ENCODE assay signal across 10 cellular contexts in genomic region chr1:32900371-32900955, GRCh38. TPM values are rescaled to one million over a fixed set of nuclear protein-coding genes. Genes with fewer than 3 reads are reported as not detected.
DNase-seq lines count a peak whose midpoint lies in the region; ATAC-seq, FAIRE-seq and TF ChIP-seq lines count a peak whose summit lies in the region.
"Had no signal": no experiment of that assay in that cellular context is flagged by ENCODE, and none has a peak within 500 bp of the region (broad histone marks: within the 10 kb centered on the region; RNA-seq: fewer than 3 reads in every experiment).

No MANE protein-coding gene starts in this region.

- H3K9me3 ChIP-seq in A549: no peaks in the 10 kb centered on the region
- no peaks in the 10 kb centered on the region for H3K9me3 ChIP-seq in MG63
- H3K9me3 ChIP-seq in effector memory CD4-positive, alpha-beta T cell (ENCODE audit: control insufficient read depth, low read length): no peaks in the 10 kb centered on the region
- H3K9me3 ChIP-seq in muscle layer of duodenum (ENCODE audit: control insufficient read depth in 1 of 2, low read length in 2 of 2): no peaks in the 10 kb centered on the region

- H3K27ac ChIP-seq in A549: peak overlapping the region; percentile 80 to 97
- no peak overlapping the region for H3K27ac ChIP-seq in effector memory CD4-positive, alpha-beta T cell (ENCODE audit: insufficient read depth, low read length, poor library complexity, severe bottlenecking)
- peak overlapping the region; percentile 16 for H3K27ac ChIP-seq in muscle layer of duodenum (ENCODE audit: low read length)

- ATAC-seq in A549 (peak in 1 of 2 experiments; percentile 30; a peak in 3 of 6 replicates), GM19035 (IDR thresholded peaks at IDR 0.05; ENCODE audit: unreplicated experiment) (no peak), GM21381 (IDR thresholded peaks at IDR 0.05; ENCODE audit: unreplicated experiment) (no peak)

- H3K27me3 ChIP-seq in MG63: no peaks in the 10 kb centered on the region
- H3K27me3 ChIP-seq in effector memory CD4-positive, alpha-beta T cell (replicated peaks; ENCODE audit: control insufficient read depth, insufficient read depth, low read length, poor library complexity, severe bottlenecking): peaks cover 29% of the 10 kb centered on the region
- no peaks in the 10 kb centered on the region for H3K27me3 ChIP-seq in muscle layer of duodenum (ENCODE audit: low read depth, low read length)

- H3K4me1 ChIP-seq in A549: peaks cover 14% of the 10 kb centered on the region; the same call in 2 of the 3 replicates
- peaks cover 12% of the 10 kb centered on the region for H3K4me1 ChIP-seq in effector memory CD4-positive, alpha-beta T cell (ENCODE audit: control insufficient read depth, insufficient read depth, low read length, poor library complexity, severe bottlenecking)
- H3K4me1 ChIP-seq in muscle layer of duodenum (ENCODE audit: control insufficient read depth in 1 of 2, insufficient read depth in 2 of 2, low read length in 2 of 2): peaks cover 0 to 10% of the 10 kb centered on the region in 2 donors

- WGBS in A549 (ENCODE audit: missing lambda C conversion rate): 90% methylated on average over 16 of the region's 22 CpGs

- TF ChIP-seq RAD21 in A549 (conservative IDR thresholded peaks at IDR 0.05 in 1 of 2, IDR thresholded peaks at IDR 0.05 in 1 of 2): no peak

- TF ChIP-seq POLR2A in A549 (IDR thresholded peaks at IDR 0.05; ENCODE audit: low read length): no peak

- H3K4me3 ChIP-seq in A549: peak overlapping the region; percentile 79
- peak overlapping the region; percentile 46 for H3K4me3 ChIP-seq in MG63
- H3K4me3 ChIP-seq in effector memory CD4-positive, alpha-beta T cell (ENCODE audit: insufficient read depth, low read depth, low read length, poor library complexity, severe bottlenecking): peak overlapping the region; percentile 38
- H3K4me3 ChIP-seq in muscle layer of duodenum (ENCODE audit: low read depth in 1 of 2, low read length in 2 of 2): peak overlapping the region; percentile 53 to 67

- TF ChIP-seq EP300 in A549 (IDR thresholded peaks at IDR 0.05): no peak

- DNase-seq in A549 (ENCODE audit: low read depth in 1 of 2, low spot score in 1 of 2) (no peak), MG63 (no peak), NCI-H1694 (lab: John Stamatoyannopoulos, UW) (no peak)
- no peak for DNase-seq in effector memory CD4-positive, alpha-beta T cell
- no peak for DNase-seq in activated naive CD4-positive, alpha-beta T cell (lab: John Stamatoyannopoulos, UW)
- DNase-seq: NCI-H2081 treated with DMSO at 0.1 percent for 48 hours had no signal

- POLR2A ChIA-PET in A549 (lab: Yijun Ruan, JAX): no interaction called here

- H3K4me2 ChIP-seq in A549: peak overlapping the region; percentile 75

- H3K36me3 ChIP-seq in MG63 (no peaks in the 10 kb centered on the region), muscle layer of duodenum (ENCODE audit: control insufficient read depth in 1 of 2, insufficient read depth in 2 of 2, low read length in 2 of 2) (no peaks in the 10 kb centered on the region)
- no peaks in the 10 kb centered on the region for H3K36me3 ChIP-seq in effector memory CD4-positive, alpha-beta T cell (ENCODE audit: control insufficient read depth, insufficient read depth, low read length)

- TF ChIP-seq CTCF in A549 (IDR thresholded peaks at IDR 0.05): no peak

- CTCF ChIA-PET in A549 (lab: Yijun Ruan, JAX): interaction anchor here (2.5 to 4.3 kb wide), 2 partner anchors 13 to 186 kb away, joined by 10 to 30 read pairs; partner anchors contain the start of gene HPCA

- no peak for FAIRE-seq in A549 (lab: Jason Lieb, UNC)

TF ChIP-seq in A549, 52 proteins besides CTCF, POLR2A, EP300 and RAD21:
- TF ChIP-seq EHF (CRISPR knock-in tag; IDR thresholded peaks at IDR 0.05): no peak
- TF ChIP-seq MAFK (IDR thresholded peaks at IDR 0.05; ENCODE audit: partially characterized antibody): no peak
- TF ChIP-seq TFCP2L1 (CRISPR knock-in tag; IDR thresholded peaks at IDR 0.05): no peak
- TF ChIP-seq REST (IDR thresholded peaks at IDR 0.05): no peak
- no peak for TF ChIP-seq GATA3 (IDR thresholded peaks at IDR 0.05; ENCODE audit: borderline replicate concordance)
- no peak for TF ChIP-seq RFX5 (IDR thresholded peaks at IDR 0.05)
- TF ChIP-seq MAX (IDR thresholded peaks at IDR 0.05): no peak
- no peak for TF ChIP-seq HOXB13 (CRISPR knock-in tag; IDR thresholded peaks at IDR 0.05; ENCODE audit: low read depth)
- no peak for TF ChIP-seq ZC3H11A (IDR thresholded peaks at IDR 0.05)
- no peak for TF ChIP-seq MYC (IDR thresholded peaks at IDR 0.05; ENCODE audit: borderline replicate concordance, low read length)

RNA-seq across cellular contexts. Expression of gene TMEM54, which starts 0.7 kb away (rescaled TPM):
- polyA plus RNA-seq in A549 (2011; rRNA removed): 22.1 and 32.6 TPM in 2 replicates
- 86.4 and 112 TPM in 2 replicates for polyA plus RNA-seq in A549 (2012; cell fraction: cytosol; rRNA removed)
- polyA plus RNA-seq in A549 (2012; cell fraction: nucleus; rRNA removed): 63.8 and 84.9 TPM in 2 replicates
- polyA plus RNA-seq in A549 (2017; fragmentation: RNase III; extraction: RNeasy Plus Mini Kit Qiagen cat#74134 plus additional on column Dnase treatment): 26.4 to 31.8 TPM (median 29.7 TPM) in 3 replicates
- polyA minus RNA-seq in A549 (2011; rRNA and poly(A)+ RNA removed): 18.9 and 31.1 TPM in 2 replicates
- 6.3 and 30.7 TPM in 2 replicates for total RNA-seq in MG63 (2014; rRNA removed; shearing (Covaris generic); ENCODE audit: low replicate concordance)

RNA-seq across cellular contexts. Expression of gene HPCA, which starts 14.2 kb away (rescaled TPM):
- polyA plus RNA-seq in A549 (2011; rRNA removed) (0.08 and 0.34 TPM in 2 replicates), A549 (2017; fragmentation: RNase III; extraction: RNeasy Plus Mini Kit Qiagen cat#74134 plus additional on column Dnase treatment) (0.21 to 0.65 TPM (median 0.30 TPM) in 3 replicates)
- 0.08 and 0.13 TPM in 2 replicates for polyA plus RNA-seq in A549 (2012; cell fraction: cytosol; rRNA removed)
- polyA plus RNA-seq in A549 (2012; cell fraction: nucleus; rRNA removed): 0.13 and 0.20 TPM in 2 replicates
- not detected in 2 replicates for polyA minus RNA-seq in A549 (2011; rRNA and poly(A)+ RNA removed)
- not detected in 2 replicates for total RNA-seq in MG63 (2014; rRNA removed; shearing (Covaris generic); ENCODE audit: low replicate concordance)
- total RNA-seq: glomerular endothelial cell had no signal

RNA-seq across cellular contexts. Expression of gene FNDC5, which starts 29.8 kb away (rescaled TPM):
- polyA plus RNA-seq in A549 (2011; rRNA removed) (0.26 and 0.78 TPM in 2 replicates), A549 (2017; fragmentation: RNase III; extraction: RNeasy Plus Mini Kit Qiagen cat#74134 plus additional on column Dnase treatment) (0.35 to 0.99 TPM (median 0.98 TPM) in 3 replicates)
- polyA plus RNA-seq in A549 (2012; cell fraction: cytosol; rRNA removed): 0.28 and 0.53 TPM in 2 replicates
- polyA plus RNA-seq in A549 (2012; cell fraction: nucleus; rRNA removed): 0.39 and 0.71 TPM in 2 replicates
- 0.97 TPM in 1 of 2 replicates, not detected in the other for polyA minus RNA-seq in A549 (2011; rRNA and poly(A)+ RNA removed)
- total RNA-seq in MG63 (2014; rRNA removed; shearing (Covaris generic); ENCODE audit: low replicate concordance): 0.23 TPM in 1 of 2 replicates, not detected in the other
